In the genomic region with DNA sequence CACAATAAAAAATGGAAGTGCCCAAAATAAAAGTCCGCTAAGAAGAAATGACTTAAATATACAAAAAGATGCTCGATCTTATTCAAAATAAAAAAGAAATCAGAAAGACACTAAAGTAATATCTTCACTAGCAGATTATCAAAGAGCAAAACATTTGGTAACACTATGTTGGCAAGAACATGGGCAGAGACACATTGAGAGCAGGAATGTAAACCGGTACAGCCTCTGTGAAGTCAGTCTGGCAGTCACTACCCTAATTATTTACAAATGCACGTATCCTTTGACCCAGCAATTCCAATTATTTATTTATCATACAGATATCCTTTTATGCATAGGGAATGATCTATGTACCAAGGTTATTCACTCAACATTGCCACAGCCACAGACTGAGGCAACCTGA, we compare ENCODE assay signal across 24 cellular contexts.
"Had no signal": no experiment of that assay in that cellular context is flagged by ENCODE, and none has a peak within 500 bp of the region (broad histone marks: within the 10 kb centered on the region; RNA-seq: fewer than 3 reads in every experiment).

No MANE protein-coding gene starts in this region.

- H3K4me3 ChIP-seq: ascending aorta, lower lobe of right lung, tibial artery had no signal

- H3K4me3 Mint-ChIP-seq: activated CD4-positive, alpha-beta memory T cell treated with anti-CD3 and anti-CD28 coated beads, Interleukin-2, amount 10 ng/mL, durations not matched to agents 7 days and 5 days; activated CD4-positive, alpha-beta T cell treated with anti-CD3 and anti-CD28 coated beads, Interleukin-2, amount 10 ng/mL, durations not matched to agents 24 days and 14 days; naive thymus-derived CD8-positive, alpha-beta T cell; stimulated activated naive CD8-positive, alpha-beta T cell treated with anti-CD3 and anti-CD28 coated beads, Interleukin-15, Interleukin-2, amounts not matched to agents 100 ng/mL and 50 ng/mL, for 24 hours had no signal

- ATAC-seq: esophagus mucosa; lower lobe of right lung; naive thymus-derived CD8-positive, alpha-beta T cell; SK-N-SH treated with all-trans-retinoic acid at 6 μM for 48 hours had no signal

- FAIRE-seq: endothelial cell of umbilical vein, frontal cortex, urothelium cell line had no signal

- H3K9me3 ChIP-seq: ascending aorta, lower lobe of right lung, tibial artery had no signal

- H3K36me3 ChIP-seq: ascending aorta, brain microvascular endothelial cell, lower lobe of right lung, tibial artery had no signal

- DNase-seq: activated CD4-positive, alpha-beta memory T cell treated with anti-CD3 and anti-CD28 coated beads, Interleukin-2, amount 10 ng/mL, durations not matched to agents 7 days and 5 days; activated CD4-positive, alpha-beta T cell treated with anti-CD3 and anti-CD28 coated beads, Interleukin-2, amount 10 ng/mL, durations not matched to agents 24 days and 14 days; activated gamma-delta T cell; activated naive CD4-positive, alpha-beta T cell treated with anti-CD3 and anti-CD28 coated beads, Interleukin-2, amount 50 U/mL, for 16 hours; brain microvascular endothelial cell; caudate nucleus; dermis blood vessel endothelial cell; effector memory CD4-positive, alpha-beta T cell; glutamatergic neuron; hippocampal formation; lower lobe of right lung; mesendoderm; naive thymus-derived CD8-positive, alpha-beta T cell; stimulated activated CD4-positive, alpha-beta T cell treated with anti-CD3 and anti-CD28 coated beads, Interleukin-1b, Interleukin-23, amount 100 ng/mL, for 48 hours; substantia nigra; tibial artery had no signal

- H3K27me3 Mint-ChIP-seq: activated CD4-positive, alpha-beta memory T cell treated with anti-CD3 and anti-CD28 coated beads, Interleukin-2, amount 10 ng/mL, durations not matched to agents 7 days and 5 days; activated CD4-positive, alpha-beta T cell treated with anti-CD3 and anti-CD28 coated beads, Interleukin-2, amount 10 ng/mL, durations not matched to agents 24 days and 14 days; naive thymus-derived CD8-positive, alpha-beta T cell; progenitor cell of endocrine pancreas; stimulated activated naive CD8-positive, alpha-beta T cell treated with anti-CD3 and anti-CD28 coated beads, Interleukin-15, Interleukin-2, amounts not matched to agents 100 ng/mL and 50 ng/mL, for 24 hours had no signal

- H3K4me1 ChIP-seq: ascending aorta had no signal

- H3K27me3 ChIP-seq: ascending aorta, brain microvascular endothelial cell, tibial artery had no signal

- H3K27ac Mint-ChIP-seq: activated CD4-positive, alpha-beta memory T cell treated with anti-CD3 and anti-CD28 coated beads, Interleukin-2, amount 10 ng/mL, durations not matched to agents 7 days and 5 days had no signal

- H3K27ac ChIP-seq: ascending aorta, brain microvascular endothelial cell, lower lobe of right lung, tibial artery had no signal

- H3K9me3 Mint-ChIP-seq: stimulated activated naive CD8-positive, alpha-beta T cell treated with anti-CD3 and anti-CD28 coated beads, Interleukin-15, Interleukin-2, amounts not matched to agents 100 ng/mL and 50 ng/mL, for 24 hours had no signal
